1 cellular context compared by ENCODE assay signal in the genomic region with DNA sequence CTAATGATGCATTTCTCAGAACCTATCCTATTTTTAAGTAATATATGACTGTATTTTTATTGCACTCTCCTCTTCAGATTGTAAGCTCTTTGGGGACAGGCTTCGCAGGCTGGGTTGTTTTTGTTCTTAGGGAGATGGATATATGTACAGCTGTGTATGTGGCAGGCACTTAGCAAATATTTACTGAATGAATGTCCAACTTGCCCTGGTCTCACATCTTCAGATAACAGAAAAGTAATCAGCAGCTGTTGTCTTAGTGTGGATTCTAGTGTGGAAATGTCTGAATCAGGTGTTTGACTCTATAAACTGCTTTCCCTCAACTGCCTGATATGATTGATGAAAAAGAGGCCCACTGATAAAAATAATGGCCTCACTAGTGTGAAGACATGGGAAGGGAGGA.
TF ChIP-seq lines count a peak whose summit lies in the region.

No MANE protein-coding gene starts in this region.

TF ChIP-seq in HepG2, 621 proteins besides CTCF, POLR2A, EP300 and RAD21 (continued from another document and continues in another):
- TF ChIP-seq GABPA (IDR thresholded peaks at IDR 0.05; ENCODE audit: low read depth, low read length) (no peak), GABPA (CRISPR knock-in tag; IDR thresholded peaks at IDR 0.05; ENCODE audit: low read depth) (peak; percentile 29; the same call in 1 of the 2 replicates), RXRB (CRISPR knock-in tag; IDR thresholded peaks at IDR 0.05; ENCODE audit: borderline replicate concordance) (peak; percentile 82), NR2F6 (IDR thresholded peaks at IDR 0.05) (peak; percentile 31; the same call in 1 of the 2 replicates), NR2F6 (CRISPR knock-in tag; IDR thresholded peaks at IDR 0.05) (peak; percentile 56; the same call in 1 of the 2 replicates), ZNF331 (CRISPR knock-in tag; IDR thresholded peaks at IDR 0.05) (peak; percentile 84; the same call in 1 of the 2 replicates), ZNF879 (CRISPR knock-in tag; IDR thresholded peaks at IDR 0.05) (no peak), NONO (IDR thresholded peaks at IDR 0.05) (no peak), NONO (CRISPR knock-in tag; conservative IDR thresholded peaks at IDR 0.05) (0 out of 2 replicates have a peak, but pooled peaks have one; percentile 29), HOXD1 (CRISPR knock-in tag; IDR thresholded peaks at IDR 0.05) (peak; percentile 97), ZNF788 (CRISPR knock-in tag; IDR thresholded peaks at IDR 0.05; ENCODE audit: borderline replicate concordance) (no peak; the same call in 1 of the 2 replicates), MIER3 (CRISPR knock-in tag; IDR thresholded peaks at IDR 0.05; ENCODE audit: borderline replicate concordance) (peak; percentile 72; the same call in 1 of the 2 replicates), ZNF264 (CRISPR knock-in tag; IDR thresholded peaks at IDR 0.05) (peak; percentile 71), POGZ (CRISPR knock-in tag; IDR thresholded peaks at IDR 0.05) (peak; percentile 56; the same call in 1 of the 2 replicates), ZNF280D (CRISPR knock-in tag; IDR thresholded peaks at IDR 0.05) (peak; percentile 97), RCOR2 (CRISPR knock-in tag; IDR thresholded peaks at IDR 0.05) (peak; percentile 97), SMARCE1 (IDR thresholded peaks at IDR 0.05; ENCODE audit: borderline replicate concordance) (no peak), DPF2 (CRISPR knock-in tag; IDR thresholded peaks at IDR 0.05; ENCODE audit: borderline replicate concordance, low read depth) (peak; percentile 91), MAFK (conservative IDR thresholded peaks at IDR 0.05 in 1 of 2, IDR thresholded peaks at IDR 0.05 in 1 of 2; ENCODE audit: low read length in 2 of 2) (peak in 1 of 2 experiments; percentile 25; a peak in 1 of 4 replicates), FOXJ3 (CRISPR knock-in tag; IDR thresholded peaks at IDR 0.05; ENCODE audit: borderline replicate concordance) (peak; percentile 84), BCL6 (CRISPR knock-in tag; IDR thresholded peaks at IDR 0.05) (peak; percentile 57), GLMP (CRISPR knock-in tag; IDR thresholded peaks at IDR 0.05; ENCODE audit: borderline replicate concordance) (no peak), CBFB (CRISPR knock-in tag; IDR thresholded peaks at IDR 0.05) (no peak), HOXA5 (CRISPR knock-in tag; IDR thresholded peaks at IDR 0.05) (0 out of 2 replicates have a peak, but pooled peaks have one; percentile 57), JUN (CRISPR knock-in tag; IDR thresholded peaks at IDR 0.05) (peak; percentile 21; the same call in 1 of the 2 replicates), ZNF296 (CRISPR knock-in tag; conservative IDR thresholded peaks at IDR 0.05) (no peak), ZNF33A (CRISPR knock-in tag; IDR thresholded peaks at IDR 0.05; ENCODE audit: borderline replicate concordance) (no peak), ZFP36 (IDR thresholded peaks at IDR 0.05; ENCODE audit: borderline replicate concordance, low read depth, low read length, partially characterized antibody) (no peak), HDAC2 (CRISPR knock-in tag; IDR thresholded peaks at IDR 0.05) (peak; percentile 96), NKX3-1 (CRISPR knock-in tag; IDR thresholded peaks at IDR 0.05) (0 out of 2 replicates have a peak, but pooled peaks have one; percentile 21), ZNF33B (CRISPR knock-in tag; IDR thresholded peaks at IDR 0.05) (no peak), TCF7 (IDR thresholded peaks at IDR 0.05; ENCODE audit: low read depth) (peak; percentile 68; the same call in 1 of the 2 replicates), MTA1 (CRISPR knock-in tag; IDR thresholded peaks at IDR 0.05; ENCODE audit: borderline replicate concordance) (no peak; the same call in 1 of the 2 replicates), CREM (IDR thresholded peaks at IDR 0.05) (peak; percentile 65; the same call in 1 of the 2 replicates), CREM (CRISPR knock-in tag; IDR thresholded peaks at IDR 0.05) (no peak), AKAP8 (CRISPR knock-in tag; IDR thresholded peaks at IDR 0.05) (peak; percentile 46; the same call in 1 of the 2 replicates), ZNF30 (CRISPR knock-in tag; IDR thresholded peaks at IDR 0.05) (no peak), HOXA3 (CRISPR knock-in tag; IDR thresholded peaks at IDR 0.05) (0 out of 2 replicates have a peak, but pooled peaks have one; percentile 33), HDAC1 (CRISPR knock-in tag; IDR thresholded peaks at IDR 0.05) (peak; percentile 84), HMG20A (CRISPR knock-in tag; IDR thresholded peaks at IDR 0.05; ENCODE audit: borderline replicate concordance) (peak; percentile 87; the same call in 1 of the 2 replicates), ZUFSP (CRISPR knock-in tag; IDR thresholded peaks at IDR 0.05; ENCODE audit: borderline replicate concordance) (no peak), GTF3A (CRISPR knock-in tag; conservative IDR thresholded peaks at IDR 0.05) (no peak)
- TF ChIP-seq, protein P1, sequence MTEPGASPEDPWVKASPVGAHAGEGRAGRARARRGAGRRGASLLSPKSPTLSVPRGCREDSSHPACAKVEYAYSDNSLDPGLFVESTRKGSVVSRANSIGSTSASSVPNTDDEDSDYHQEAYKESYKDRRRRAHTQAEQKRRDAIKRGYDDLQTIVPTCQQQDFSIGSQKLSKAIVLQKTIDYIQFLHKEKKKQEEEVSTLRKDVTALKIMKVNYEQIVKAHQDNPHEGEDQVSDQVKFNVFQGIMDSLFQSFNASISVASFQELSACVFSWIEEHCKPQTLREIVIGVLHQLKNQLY (CRISPR knock-in tag; IDR thresholded peaks at IDR 0.05): peak; percentile 16; the same call in 1 of the 2 replicates
- TF ChIP-seq, protein P2, sequence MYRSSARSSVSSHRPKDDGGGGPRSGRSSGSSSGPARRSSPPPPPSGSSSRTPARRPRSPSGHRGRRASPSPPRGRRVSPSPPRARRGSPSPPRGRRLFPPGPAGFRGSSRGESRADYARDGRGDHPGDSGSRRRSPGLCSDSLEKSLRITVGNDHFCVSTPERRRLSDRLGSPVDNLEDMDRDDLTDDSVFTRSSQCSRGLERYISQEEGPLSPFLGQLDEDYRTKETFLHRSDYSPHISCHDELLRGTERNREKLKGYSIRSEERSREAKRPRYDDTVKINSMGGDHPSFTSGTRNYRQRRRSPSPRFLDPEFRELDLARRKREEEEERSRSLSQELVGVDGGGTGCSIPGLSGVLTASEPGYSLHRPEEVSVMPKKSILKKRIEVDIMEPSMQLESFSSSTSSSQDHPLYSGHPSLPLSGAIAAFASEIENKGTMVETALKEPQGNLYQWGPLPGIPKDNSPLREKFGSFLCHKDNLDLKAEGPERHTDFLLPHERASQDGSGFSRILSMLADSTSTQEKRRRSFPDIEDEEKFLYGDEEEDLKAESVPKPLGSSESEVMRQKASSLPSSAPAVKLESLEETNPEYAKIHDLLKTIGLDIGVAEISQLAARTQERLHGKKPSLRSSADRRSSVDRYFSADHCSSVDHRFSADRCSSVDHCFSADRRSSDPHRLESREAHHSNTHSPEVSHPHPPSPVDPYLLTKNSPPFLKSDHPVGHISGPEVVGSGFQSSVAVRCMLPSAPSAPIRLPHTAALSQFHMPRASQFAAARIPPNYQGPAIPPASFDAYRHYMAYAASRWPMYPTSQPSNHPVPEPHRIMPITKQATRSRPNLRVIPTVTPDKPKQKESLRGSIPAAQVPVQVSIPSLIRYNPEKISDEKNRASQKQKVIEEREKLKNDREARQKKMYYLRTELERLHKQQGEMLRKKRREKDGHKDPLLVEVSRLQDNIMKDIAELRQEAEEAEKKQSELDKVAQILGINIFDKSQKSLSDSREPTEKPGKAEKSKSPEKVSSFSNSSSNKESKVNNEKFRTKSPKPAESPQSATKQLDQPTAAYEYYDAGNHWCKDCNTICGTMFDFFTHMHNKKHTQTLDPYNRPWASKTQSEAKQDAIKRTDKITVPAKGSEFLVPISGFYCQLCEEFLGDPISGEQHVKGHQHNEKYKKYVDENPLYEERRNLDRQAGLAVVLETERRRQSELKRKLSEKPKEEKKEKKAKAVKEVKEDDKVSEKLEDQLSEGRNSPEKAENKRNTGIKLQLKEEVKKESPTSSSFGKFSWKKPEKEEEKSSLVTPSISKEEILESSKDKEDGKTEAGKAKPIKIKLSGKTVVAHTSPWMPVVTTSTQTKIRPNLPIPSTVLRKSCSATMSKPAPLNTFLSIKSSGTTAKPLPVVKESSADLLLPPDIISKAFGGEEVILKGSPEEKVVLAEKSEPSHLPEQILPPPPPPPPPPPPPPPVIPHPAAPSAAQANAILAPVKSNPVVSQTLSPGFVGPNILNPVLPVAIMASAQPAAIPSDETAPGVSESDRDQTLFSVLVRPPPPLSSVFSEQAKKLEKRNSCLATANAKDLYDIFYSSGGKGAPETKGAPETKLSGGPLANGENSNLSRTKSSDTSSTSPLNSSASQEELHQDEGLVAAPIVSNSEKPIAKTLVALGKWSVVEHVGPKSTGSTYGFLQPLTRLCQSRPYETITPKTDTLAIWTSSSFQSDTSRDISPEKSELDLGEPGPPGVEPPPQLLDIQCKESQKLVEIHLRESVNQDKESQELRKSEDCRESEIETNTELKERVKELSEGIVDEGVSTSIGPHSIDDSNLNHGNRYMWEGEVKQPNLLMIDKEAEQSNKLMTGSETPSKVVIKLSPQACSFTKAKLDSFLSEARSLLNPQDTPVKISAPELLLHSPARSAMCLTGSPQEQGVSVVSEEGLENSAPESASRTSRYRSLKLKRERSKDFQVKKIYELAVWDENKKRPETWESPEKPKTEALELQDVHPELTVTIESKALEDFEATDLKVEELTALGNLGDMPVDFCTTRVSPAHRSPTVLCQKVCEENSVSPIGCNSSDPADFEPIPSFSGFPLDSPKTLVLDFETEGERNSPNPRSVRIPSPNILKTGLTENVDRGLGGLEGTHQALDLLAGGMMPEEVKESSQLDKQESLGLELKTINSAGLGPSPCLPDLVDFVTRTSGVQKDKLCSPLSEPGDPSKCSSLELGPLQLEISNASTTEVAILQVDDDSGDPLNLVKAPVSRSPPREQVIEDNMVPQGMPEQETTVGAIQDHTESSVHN (CRISPR knock-in tag; IDR thresholded peaks at IDR 0.05): no peak
- TF ChIP-seq, protein P3, sequence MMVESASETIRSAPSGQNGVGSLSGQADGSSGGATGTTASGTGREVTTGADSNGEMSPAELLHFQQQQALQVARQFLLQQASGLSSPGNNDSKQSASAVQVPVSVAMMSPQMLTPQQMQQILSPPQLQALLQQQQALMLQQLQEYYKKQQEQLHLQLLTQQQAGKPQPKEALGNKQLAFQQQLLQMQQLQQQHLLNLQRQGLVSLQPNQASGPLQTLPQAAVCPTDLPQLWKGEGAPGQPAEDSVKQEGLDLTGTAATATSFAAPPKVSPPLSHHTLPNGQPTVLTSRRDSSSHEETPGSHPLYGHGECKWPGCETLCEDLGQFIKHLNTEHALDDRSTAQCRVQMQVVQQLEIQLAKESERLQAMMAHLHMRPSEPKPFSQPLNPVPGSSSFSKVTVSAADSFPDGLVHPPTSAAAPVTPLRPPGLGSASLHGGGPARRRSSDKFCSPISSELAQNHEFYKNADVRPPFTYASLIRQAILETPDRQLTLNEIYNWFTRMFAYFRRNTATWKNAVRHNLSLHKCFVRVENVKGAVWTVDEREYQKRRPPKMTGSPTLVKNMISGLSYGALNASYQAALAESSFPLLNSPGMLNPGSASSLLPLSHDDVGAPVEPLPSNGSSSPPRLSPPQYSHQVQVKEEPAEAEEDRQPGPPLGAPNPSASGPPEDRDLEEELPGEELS (CRISPR knock-in tag; IDR thresholded peaks at IDR 0.05): peak; percentile 93
